1 cellular context compared by ENCODE assay signal in the genomic region with DNA sequence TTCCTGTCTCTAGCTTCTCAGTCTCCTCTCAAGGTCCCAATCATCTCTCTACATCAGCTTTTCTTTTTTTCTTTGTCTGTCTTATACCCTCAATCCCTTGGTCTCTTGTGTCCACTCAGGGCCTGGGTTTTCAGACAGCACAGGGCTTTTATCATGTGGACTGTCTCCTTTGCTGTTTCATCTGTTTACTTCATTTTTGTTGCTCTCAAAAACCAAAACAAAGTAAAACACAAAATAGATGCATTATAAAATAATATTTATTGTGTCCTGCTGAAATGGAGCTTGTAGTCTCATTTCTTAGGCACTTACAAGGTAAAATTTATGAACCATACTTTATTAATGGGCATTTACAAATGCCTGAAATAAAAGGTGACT.
A peak's percentile ranks its signal among the peaks of the same experiment; 100 is the strongest.
TF ChIP-seq lines count a peak whose summit lies in the region.

No MANE protein-coding gene starts in this region.

TF ChIP-seq in K562, 482 proteins besides CTCF, POLR2A, EP300 and RAD21 (continued from another document and continues in another):
- TF ChIP-seq, protein P1, sequence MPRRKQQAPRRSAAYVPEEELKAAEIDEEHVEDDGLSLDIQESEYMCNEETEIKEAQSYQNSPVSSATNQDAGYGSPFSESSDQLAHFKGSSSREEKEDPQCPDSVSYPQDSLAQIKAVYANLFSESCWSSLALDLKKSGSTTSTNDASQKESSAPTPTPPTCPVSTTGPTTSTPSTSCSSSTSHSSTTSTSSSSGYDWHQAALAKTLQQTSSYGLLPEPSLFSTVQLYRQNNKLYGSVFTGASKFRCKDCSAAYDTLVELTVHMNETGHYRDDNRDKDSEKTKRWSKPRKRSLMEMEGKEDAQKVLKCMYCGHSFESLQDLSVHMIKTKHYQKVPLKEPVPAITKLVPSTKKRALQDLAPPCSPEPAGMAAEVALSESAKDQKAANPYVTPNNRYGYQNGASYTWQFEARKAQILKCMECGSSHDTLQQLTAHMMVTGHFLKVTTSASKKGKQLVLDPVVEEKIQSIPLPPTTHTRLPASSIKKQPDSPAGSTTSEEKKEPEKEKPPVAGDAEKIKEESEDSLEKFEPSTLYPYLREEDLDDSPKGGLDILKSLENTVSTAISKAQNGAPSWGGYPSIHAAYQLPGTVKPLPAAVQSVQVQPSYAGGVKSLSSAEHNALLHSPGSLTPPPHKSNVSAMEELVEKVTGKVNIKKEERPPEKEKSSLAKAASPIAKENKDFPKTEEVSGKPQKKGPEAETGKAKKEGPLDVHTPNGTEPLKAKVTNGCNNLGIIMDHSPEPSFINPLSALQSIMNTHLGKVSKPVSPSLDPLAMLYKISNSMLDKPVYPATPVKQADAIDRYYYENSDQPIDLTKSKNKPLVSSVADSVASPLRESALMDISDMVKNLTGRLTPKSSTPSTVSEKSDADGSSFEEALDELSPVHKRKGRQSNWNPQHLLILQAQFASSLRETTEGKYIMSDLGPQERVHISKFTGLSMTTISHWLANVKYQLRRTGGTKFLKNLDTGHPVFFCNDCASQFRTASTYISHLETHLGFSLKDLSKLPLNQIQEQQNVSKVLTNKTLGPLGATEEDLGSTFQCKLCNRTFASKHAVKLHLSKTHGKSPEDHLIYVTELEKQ (CRISPR knock-in tag; IDR thresholded peaks at IDR 0.05), result no peak
- TF ChIP-seq, protein P2, sequence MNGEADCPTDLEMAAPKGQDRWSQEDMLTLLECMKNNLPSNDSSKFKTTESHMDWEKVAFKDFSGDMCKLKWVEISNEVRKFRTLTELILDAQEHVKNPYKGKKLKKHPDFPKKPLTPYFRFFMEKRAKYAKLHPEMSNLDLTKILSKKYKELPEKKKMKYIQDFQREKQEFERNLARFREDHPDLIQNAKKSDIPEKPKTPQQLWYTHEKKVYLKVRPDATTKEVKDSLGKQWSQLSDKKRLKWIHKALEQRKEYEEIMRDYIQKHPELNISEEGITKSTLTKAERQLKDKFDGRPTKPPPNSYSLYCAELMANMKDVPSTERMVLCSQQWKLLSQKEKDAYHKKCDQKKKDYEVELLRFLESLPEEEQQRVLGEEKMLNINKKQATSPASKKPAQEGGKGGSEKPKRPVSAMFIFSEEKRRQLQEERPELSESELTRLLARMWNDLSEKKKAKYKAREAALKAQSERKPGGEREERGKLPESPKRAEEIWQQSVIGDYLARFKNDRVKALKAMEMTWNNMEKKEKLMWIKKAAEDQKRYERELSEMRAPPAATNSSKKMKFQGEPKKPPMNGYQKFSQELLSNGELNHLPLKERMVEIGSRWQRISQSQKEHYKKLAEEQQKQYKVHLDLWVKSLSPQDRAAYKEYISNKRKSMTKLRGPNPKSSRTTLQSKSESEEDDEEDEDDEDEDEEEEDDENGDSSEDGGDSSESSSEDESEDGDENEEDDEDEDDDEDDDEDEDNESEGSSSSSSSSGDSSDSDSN (IDR thresholded peaks at IDR 0.05; ENCODE audit: borderline replicate concordance in 1 of 2, low read depth in 2 of 2, low read length in 2 of 2), result no peak
- TF ChIP-seq, protein P3, sequence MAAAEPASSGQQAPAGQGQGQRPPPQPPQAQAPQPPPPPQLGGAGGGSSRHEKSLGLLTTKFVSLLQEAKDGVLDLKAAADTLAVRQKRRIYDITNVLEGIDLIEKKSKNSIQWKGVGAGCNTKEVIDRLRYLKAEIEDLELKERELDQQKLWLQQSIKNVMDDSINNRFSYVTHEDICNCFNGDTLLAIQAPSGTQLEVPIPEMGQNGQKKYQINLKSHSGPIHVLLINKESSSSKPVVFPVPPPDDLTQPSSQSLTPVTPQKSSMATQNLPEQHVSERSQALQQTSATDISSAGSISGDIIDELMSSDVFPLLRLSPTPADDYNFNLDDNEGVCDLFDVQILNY (CRISPR knock-in tag; IDR thresholded peaks at IDR 0.05), result no peak
- no peak for TF ChIP-seq HDAC6 (IDR thresholded peaks at IDR 0.05; ENCODE audit: low read depth, low read length)
- TF ChIP-seq, protein P4, sequence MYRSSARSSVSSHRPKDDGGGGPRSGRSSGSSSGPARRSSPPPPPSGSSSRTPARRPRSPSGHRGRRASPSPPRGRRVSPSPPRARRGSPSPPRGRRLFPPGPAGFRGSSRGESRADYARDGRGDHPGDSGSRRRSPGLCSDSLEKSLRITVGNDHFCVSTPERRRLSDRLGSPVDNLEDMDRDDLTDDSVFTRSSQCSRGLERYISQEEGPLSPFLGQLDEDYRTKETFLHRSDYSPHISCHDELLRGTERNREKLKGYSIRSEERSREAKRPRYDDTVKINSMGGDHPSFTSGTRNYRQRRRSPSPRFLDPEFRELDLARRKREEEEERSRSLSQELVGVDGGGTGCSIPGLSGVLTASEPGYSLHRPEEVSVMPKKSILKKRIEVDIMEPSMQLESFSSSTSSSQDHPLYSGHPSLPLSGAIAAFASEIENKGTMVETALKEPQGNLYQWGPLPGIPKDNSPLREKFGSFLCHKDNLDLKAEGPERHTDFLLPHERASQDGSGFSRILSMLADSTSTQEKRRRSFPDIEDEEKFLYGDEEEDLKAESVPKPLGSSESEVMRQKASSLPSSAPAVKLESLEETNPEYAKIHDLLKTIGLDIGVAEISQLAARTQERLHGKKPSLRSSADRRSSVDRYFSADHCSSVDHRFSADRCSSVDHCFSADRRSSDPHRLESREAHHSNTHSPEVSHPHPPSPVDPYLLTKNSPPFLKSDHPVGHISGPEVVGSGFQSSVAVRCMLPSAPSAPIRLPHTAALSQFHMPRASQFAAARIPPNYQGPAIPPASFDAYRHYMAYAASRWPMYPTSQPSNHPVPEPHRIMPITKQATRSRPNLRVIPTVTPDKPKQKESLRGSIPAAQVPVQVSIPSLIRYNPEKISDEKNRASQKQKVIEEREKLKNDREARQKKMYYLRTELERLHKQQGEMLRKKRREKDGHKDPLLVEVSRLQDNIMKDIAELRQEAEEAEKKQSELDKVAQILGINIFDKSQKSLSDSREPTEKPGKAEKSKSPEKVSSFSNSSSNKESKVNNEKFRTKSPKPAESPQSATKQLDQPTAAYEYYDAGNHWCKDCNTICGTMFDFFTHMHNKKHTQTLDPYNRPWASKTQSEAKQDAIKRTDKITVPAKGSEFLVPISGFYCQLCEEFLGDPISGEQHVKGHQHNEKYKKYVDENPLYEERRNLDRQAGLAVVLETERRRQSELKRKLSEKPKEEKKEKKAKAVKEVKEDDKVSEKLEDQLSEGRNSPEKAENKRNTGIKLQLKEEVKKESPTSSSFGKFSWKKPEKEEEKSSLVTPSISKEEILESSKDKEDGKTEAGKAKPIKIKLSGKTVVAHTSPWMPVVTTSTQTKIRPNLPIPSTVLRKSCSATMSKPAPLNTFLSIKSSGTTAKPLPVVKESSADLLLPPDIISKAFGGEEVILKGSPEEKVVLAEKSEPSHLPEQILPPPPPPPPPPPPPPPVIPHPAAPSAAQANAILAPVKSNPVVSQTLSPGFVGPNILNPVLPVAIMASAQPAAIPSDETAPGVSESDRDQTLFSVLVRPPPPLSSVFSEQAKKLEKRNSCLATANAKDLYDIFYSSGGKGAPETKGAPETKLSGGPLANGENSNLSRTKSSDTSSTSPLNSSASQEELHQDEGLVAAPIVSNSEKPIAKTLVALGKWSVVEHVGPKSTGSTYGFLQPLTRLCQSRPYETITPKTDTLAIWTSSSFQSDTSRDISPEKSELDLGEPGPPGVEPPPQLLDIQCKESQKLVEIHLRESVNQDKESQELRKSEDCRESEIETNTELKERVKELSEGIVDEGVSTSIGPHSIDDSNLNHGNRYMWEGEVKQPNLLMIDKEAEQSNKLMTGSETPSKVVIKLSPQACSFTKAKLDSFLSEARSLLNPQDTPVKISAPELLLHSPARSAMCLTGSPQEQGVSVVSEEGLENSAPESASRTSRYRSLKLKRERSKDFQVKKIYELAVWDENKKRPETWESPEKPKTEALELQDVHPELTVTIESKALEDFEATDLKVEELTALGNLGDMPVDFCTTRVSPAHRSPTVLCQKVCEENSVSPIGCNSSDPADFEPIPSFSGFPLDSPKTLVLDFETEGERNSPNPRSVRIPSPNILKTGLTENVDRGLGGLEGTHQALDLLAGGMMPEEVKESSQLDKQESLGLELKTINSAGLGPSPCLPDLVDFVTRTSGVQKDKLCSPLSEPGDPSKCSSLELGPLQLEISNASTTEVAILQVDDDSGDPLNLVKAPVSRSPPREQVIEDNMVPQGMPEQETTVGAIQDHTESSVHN (IDR thresholded peaks at IDR 0.05; ENCODE audit: borderline replicate concordance in 1 of 2, low read depth in 1 of 2), result no peak
- TF ChIP-seq ZNF586 (CRISPR knock-in tag; conservative IDR thresholded peaks at IDR 0.05), result no peak
- TF ChIP-seq ZNF764 (CRISPR knock-in tag; IDR thresholded peaks at IDR 0.05; ENCODE audit: low read depth), result no peak
- TF ChIP-seq BRD4 (IDR thresholded peaks at IDR 0.05), result peak; percentile 93
- TF ChIP-seq NR2C2 (CRISPR knock-in tag; IDR thresholded peaks at IDR 0.05), result no peak
- 0 out of 2 replicates have a peak, but pooled peaks have one; percentile 10 for TF ChIP-seq NR2C2 (tag; IDR thresholded peaks at IDR 0.05)
- no peak for TF ChIP-seq NFATC3 (IDR thresholded peaks at IDR 0.05)
- TF ChIP-seq SMARCB1 (IDR thresholded peaks at IDR 0.05; ENCODE audit: insufficient read length, low read depth), result no peak
- TF ChIP-seq ZNF324 (CRISPR knock-in tag; IDR thresholded peaks at IDR 0.05), result peak; percentile 11; the same call in 1 of the 2 replicates
- TF ChIP-seq, protein P5, sequence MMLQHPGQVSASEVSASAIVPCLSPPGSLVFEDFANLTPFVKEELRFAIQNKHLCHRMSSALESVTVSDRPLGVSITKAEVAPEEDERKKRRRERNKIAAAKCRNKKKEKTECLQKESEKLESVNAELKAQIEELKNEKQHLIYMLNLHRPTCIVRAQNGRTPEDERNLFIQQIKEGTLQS (IDR thresholded peaks at IDR 0.05), result no peak
- TF ChIP-seq, protein P5 (CRISPR knock-in tag; conservative IDR thresholded peaks at IDR 0.05), result no peak
- TF ChIP-seq, protein P6, sequence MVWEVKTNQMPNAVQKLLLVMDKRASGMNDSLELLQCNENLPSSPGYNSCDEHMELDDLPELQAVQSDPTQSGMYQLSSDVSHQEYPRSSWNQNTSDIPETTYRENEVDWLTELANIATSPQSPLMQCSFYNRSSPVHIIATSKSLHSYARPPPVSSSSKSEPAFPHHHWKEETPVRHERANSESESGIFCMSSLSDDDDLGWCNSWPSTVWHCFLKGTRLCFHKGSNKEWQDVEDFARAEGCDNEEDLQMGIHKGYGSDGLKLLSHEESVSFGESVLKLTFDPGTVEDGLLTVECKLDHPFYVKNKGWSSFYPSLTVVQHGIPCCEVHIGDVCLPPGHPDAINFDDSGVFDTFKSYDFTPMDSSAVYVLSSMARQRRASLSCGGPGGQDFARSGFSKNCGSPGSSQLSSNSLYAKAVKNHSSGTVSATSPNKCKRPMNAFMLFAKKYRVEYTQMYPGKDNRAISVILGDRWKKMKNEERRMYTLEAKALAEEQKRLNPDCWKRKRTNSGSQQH (CRISPR knock-in tag; IDR thresholded peaks at IDR 0.05), result no peak
- TF ChIP-seq TOE1 (IDR thresholded peaks at IDR 0.05; ENCODE audit: borderline replicate concordance), result no peak
- TF ChIP-seq TOE1 (CRISPR knock-in tag; IDR thresholded peaks at IDR 0.05; ENCODE audit: borderline replicate concordance, low read depth), result no peak
- no peak for TF ChIP-seq ZNF436 (CRISPR knock-in tag; IDR thresholded peaks at IDR 0.05)
- TF ChIP-seq, protein P7, sequence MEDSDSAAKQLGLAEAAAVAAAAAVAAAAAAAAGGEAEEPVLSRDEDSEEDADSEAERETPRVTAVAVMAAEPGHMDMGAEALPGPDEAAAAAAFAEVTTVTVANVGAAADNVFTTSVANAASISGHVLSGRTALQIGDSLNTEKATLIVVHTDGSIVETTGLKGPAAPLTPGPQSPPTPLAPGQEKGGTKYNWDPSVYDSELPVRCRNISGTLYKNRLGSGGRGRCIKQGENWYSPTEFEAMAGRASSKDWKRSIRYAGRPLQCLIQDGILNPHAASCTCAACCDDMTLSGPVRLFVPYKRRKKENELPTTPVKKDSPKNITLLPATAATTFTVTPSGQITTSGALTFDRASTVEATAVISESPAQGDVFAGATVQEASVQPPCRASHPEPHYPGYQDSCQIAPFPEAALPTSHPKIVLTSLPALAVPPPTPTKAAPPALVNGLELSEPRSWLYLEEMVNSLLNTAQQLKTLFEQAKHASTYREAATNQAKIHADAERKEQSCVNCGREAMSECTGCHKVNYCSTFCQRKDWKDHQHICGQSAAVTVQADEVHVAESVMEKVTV (CRISPR knock-in tag; IDR thresholded peaks at IDR 0.05), result no peak
- TF ChIP-seq EGR1 (conservative IDR thresholded peaks at IDR 0.05), result no peak
- TF ChIP-seq, protein P8, sequence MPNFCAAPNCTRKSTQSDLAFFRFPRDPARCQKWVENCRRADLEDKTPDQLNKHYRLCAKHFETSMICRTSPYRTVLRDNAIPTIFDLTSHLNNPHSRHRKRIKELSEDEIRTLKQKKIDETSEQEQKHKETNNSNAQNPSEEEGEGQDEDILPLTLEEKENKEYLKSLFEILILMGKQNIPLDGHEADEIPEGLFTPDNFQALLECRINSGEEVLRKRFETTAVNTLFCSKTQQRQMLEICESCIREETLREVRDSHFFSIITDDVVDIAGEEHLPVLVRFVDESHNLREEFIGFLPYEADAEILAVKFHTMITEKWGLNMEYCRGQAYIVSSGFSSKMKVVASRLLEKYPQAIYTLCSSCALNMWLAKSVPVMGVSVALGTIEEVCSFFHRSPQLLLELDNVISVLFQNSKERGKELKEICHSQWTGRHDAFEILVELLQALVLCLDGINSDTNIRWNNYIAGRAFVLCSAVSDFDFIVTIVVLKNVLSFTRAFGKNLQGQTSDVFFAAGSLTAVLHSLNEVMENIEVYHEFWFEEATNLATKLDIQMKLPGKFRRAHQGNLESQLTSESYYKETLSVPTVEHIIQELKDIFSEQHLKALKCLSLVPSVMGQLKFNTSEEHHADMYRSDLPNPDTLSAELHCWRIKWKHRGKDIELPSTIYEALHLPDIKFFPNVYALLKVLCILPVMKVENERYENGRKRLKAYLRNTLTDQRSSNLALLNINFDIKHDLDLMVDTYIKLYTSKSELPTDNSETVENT (CRISPR knock-in tag; IDR thresholded peaks at IDR 0.05), result no peak
- no peak for TF ChIP-seq LEF1 (IDR thresholded peaks at IDR 0.05)
- TF ChIP-seq PRMT5 (CRISPR knock-in tag; IDR thresholded peaks at IDR 0.05), result no peak
- TF ChIP-seq, protein P9, sequence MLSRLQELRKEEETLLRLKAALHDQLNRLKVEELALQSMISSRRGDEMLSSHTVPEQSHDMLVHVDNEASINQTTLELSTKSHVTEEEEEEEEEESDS (CRISPR knock-in tag; IDR thresholded peaks at IDR 0.05), result no peak
- TF ChIP-seq DDX20 (tag; IDR thresholded peaks at IDR 0.05; ENCODE audit: low read depth), result peak; percentile 24; the same call in 1 of the 2 replicates
- TF ChIP-seq ZNF143 (CRISPR knock-in tag; IDR thresholded peaks at IDR 0.05), result no peak
- no peak for TF ChIP-seq KLF16 (IDR thresholded peaks at IDR 0.05)
- TF ChIP-seq HMGN3 (IDR thresholded peaks at IDR 0.05; ENCODE audit: borderline replicate concordance, extremely low read depth, insufficient read length, low read depth, low read length), result no peak
- TF ChIP-seq, protein P10, sequence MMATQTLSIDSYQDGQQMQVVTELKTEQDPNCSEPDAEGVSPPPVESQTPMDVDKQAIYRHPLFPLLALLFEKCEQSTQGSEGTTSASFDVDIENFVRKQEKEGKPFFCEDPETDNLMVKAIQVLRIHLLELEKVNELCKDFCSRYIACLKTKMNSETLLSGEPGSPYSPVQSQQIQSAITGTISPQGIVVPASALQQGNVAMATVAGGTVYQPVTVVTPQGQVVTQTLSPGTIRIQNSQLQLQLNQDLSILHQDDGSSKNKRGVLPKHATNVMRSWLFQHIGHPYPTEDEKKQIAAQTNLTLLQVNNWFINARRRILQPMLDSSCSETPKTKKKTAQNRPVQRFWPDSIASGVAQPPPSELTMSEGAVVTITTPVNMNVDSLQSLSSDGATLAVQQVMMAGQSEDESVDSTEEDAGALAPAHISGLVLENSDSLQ (IDR thresholded peaks at IDR 0.05), result no peak
- TF ChIP-seq CBFB (CRISPR knock-in tag; IDR thresholded peaks at IDR 0.05), result no peak
- peak; percentile 13 for TF ChIP-seq CHD1 (IDR thresholded peaks at IDR 0.05; ENCODE audit: low read length)
- TF ChIP-seq BRD9 (IDR thresholded peaks at IDR 0.05; ENCODE audit: low read depth, partially characterized antibody), result no peak
- no peak for TF ChIP-seq PTTG1 (tag; IDR thresholded peaks at IDR 0.05; ENCODE audit: low read depth)
